In the genomic region with DNA sequence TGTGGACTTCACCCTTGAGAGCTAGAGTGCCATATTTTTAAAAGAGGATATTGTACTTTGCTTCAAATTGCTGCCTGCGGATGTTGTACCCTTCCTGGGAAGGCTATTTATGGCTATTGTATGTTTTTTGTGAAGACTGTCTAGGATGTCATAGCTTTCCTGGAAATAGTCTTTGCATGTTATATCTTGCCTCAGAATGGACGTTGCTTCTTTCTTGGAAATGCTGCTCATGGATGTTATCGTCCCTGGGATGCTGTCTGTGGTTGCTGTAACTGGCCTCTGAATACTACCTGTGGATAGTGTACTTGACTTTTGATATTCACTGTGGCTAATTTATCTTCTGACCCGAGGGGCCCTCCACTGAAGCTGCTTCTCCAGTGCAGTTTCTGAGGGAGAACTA, we compare ENCODE assay signal across 20 cellular contexts.
"Had no signal": no experiment of that assay in that cellular context is flagged by ENCODE, and none has a peak within 500 bp of the region (broad histone marks: within the 10 kb centered on the region; RNA-seq: fewer than 3 reads in every experiment).

No MANE protein-coding gene starts in this region.

- DNase-seq: IMR-90, Kasumi-1, MM.1S, NCI-H1048, NCI-H1105, NCI-H1417, NCI-H1436 treated with DMSO at 0.1 percent for 48 hours, NCI-H1694, NCI-H187 treated with DMSO at 0.1 percent for 48 hours, NCI-H2029 treated with DMSO at 0.1 percent for 48 hours, NCI-H2107, NCI-H2227 treated with DMSO at 0.1 percent for 48 hours, NCI-H524, NCI-H526 treated with DMSO at 0.1 percent for 48 hours, NCI-H748 treated with DMSO at 0.1 percent for 48 hours, PC-9, Peyer's patch, SHP77 treated with DMSO at 0.1 percent for 48 hours, SJCRH30 had no signal

- FAIRE-seq: HepG2 had no signal
